ENCODE assay signal across 9 cellular contexts in genomic region chr19:3785938-3786824, GRCh38. TPM values are rescaled to one million over a fixed set of nuclear protein-coding genes. Genes with fewer than 3 reads are reported as not detected.
DNase-seq lines count a peak whose midpoint lies in the region; ATAC-seq and TF ChIP-seq lines count a peak whose summit lies in the region.
"Had no signal": no experiment of that assay in that cellular context is flagged by ENCODE, and none has a peak within 500 bp of the region (broad histone marks: within the 10 kb centered on the region; RNA-seq: fewer than 3 reads in every experiment).

Gene MATK (minus strand): TSS chr19:3786381. CDS start chr19:3785135, 1,246 bp downstream.

- H3K4me1 ChIP-seq in ectodermal cell (ENCODE audit: control insufficient read depth, insufficient read depth, low read length): no peaks in the 10 kb centered on the region
- peaks cover 0 to 13% (median 5%) of the 10 kb centered on the region in 4 donors for H3K4me1 ChIP-seq in sigmoid colon
- peaks cover 0 to 13% (median 0%) of the 10 kb centered on the region in 4 donors for H3K4me1 ChIP-seq in tibial artery

- POLR2A ChIA-PET in GM10248 (lab: Yijun Ruan, JAX): interaction anchor here (0.5 to 0.6 kb wide), 2 partner anchors 20 to 1615 kb away, joined by 3 to 6 read pairs; no protein-coding TSS in a partner anchor

- CTCF ChIA-PET in GM10248 (lab: Yijun Ruan, JAX): no interaction called here

- TF ChIP-seq POLR2A in sigmoid colon (IDR thresholded peaks at IDR 0.05): no peak

- intact Hi-C loops in sigmoid colon (cut with DNase I): no loop called here
- intact Hi-C loops in tibial artery (cut with DNase I; ENCODE audit: low total_unique reads): no loop called here

- H3K9me3 ChIP-seq in ectodermal cell (ENCODE audit: control insufficient read depth, low read length) (no peaks in the 10 kb centered on the region), sigmoid colon (peaks cover 12 to 15% (median 13%) of the 10 kb centered on the region in 4 donors), tibial artery (peaks cover 0 to 23% (median 18%) of the 10 kb centered on the region in 3 donors)

- H3K27me3 ChIP-seq in ectodermal cell (ENCODE audit: control insufficient read depth, insufficient read depth, low read length, poor library complexity, severe bottlenecking) (peaks cover 37% of the 10 kb centered on the region), sigmoid colon (peaks cover 0 to 62% (median 49%) of the 10 kb centered on the region in 3 donors), tibial artery (peaks cover 0 to 65% of the 10 kb centered on the region in 2 donors)

- TF ChIP-seq CTCF in GM10248 (IDR thresholded peaks at IDR 0.05; ENCODE audit: control extremely low read depth, extremely low read depth, low read depth, missing control alignments) (no peak), sigmoid colon (IDR thresholded peaks at IDR 0.05) (no peak), tibial artery (IDR thresholded peaks at IDR 0.05) (no peak)

- in situ Hi-C loops in SK-MEL-5 (cut with HindIII; ENCODE audit: low pct_unique_long_range_greater_than_20kb, low sequenced_read_pairs): no loop called here

- TF ChIP-seq EP300 in sigmoid colon (IDR thresholded peaks at IDR 0.05): no peak

- no peak within 1 kb of the TSS for H3K27ac ChIP-seq in ectodermal cell (ENCODE audit: insufficient read depth, low read depth, low read length, poor library complexity, severe bottlenecking)
- H3K27ac ChIP-seq in sigmoid colon: no peak within 1 kb of the TSS
- H3K27ac ChIP-seq in tibial artery: no peak within 1 kb of the TSS

- no peak for ATAC-seq in HG03342 (IDR thresholded peaks at IDR 0.05; ENCODE audit: unreplicated experiment)

- WGBS in ectodermal cell, 2 experiments: 7 to 8% methylated on average over 101 of the region's 101 CpGs
- WGBS in sigmoid colon, 2 donors: 4 to 8% methylated on average over 101 of the region's 101 CpGs

- H3K4me3 ChIP-seq in ectodermal cell (ENCODE audit: insufficient read depth, low read depth, low read length): peak within 1 kb of the TSS; percentile 42
- peak within 1 kb of the TSS in 3 of 4 donors; percentile 14 to 17 (median 17) for H3K4me3 ChIP-seq in sigmoid colon
- H3K4me3 ChIP-seq in tibial artery: no peak within 1 kb of the TSS

- DNase-seq in GM10248 (ENCODE audit: extremely low spot score): peak; percentile 49
- DNase-seq in SK-MEL-5 (ENCODE audit: low read depth, low spot score): no peak
- no peak for DNase-seq in sigmoid colon
- DNase-seq in tibial artery: no peak
- DNase-seq in NAMALWA (ENCODE audit: low spot score): no peak
- no peak for DNase-seq in hippocampal formation (lab: John Stamatoyannopoulos, UW)

- H3K36me3 ChIP-seq in ectodermal cell (ENCODE audit: control insufficient read depth, insufficient read depth, low read length): no peaks in the 10 kb centered on the region
- H3K36me3 ChIP-seq in sigmoid colon: no peaks in the 10 kb centered on the region
- no peaks in the 10 kb centered on the region for H3K36me3 ChIP-seq in tibial artery

RNA-seq across cellular contexts. Expression of gene MATK, which starts in this region (rescaled TPM):
- total RNA-seq in SK-MEL-5 (2014; rRNA removed; shearing (Covaris generic)): 20.5 and 22.5 TPM in 2 replicates
- 23.5 and 30.0 TPM in 2 replicates for polyA plus RNA-seq in SK-MEL-5 (2015; cell fraction: cytosol; rRNA removed)
- polyA plus RNA-seq in SK-MEL-5 (2015; cell fraction: nucleus; rRNA removed): 22.6 and 33.5 TPM in 2 replicates
- polyA plus RNA-seq in ectodermal cell (2013, experiment 1 of 4): 1.9 TPM
- polyA plus RNA-seq in ectodermal cell (2013, experiment 2 of 4): 3.9 TPM
- 2.7 TPM for polyA plus RNA-seq in ectodermal cell (2013, experiment 3 of 4)
- polyA plus RNA-seq in ectodermal cell (2013, experiment 4 of 4): 2.5 TPM
- total RNA-seq in sigmoid colon: 1 to 10 TPM in 1 of 4 donors, not detected in 3; 1.8 TPM
- polyA plus RNA-seq in sigmoid colon: 1 to 10 TPM in 2 of 3 donors, not detected in 1; 6.6 to 7.7 TPM
- total RNA-seq: myocyte had no signal

Comparison
In these comparisons a context has a peak if more than half of its experiments do, and no peak if none do; other contexts are left out.
1. H3K4me3 ChIP-seq: peak in ectodermal cell (single experiment) and sigmoid colon (3 of 4); none in tibial artery (0 of 2).